In genomic region chr11:69403556-69404215, GRCh38 we compare ENCODE assay signal across 16 cellular contexts.
DNase-seq lines count a peak whose midpoint lies in the region; ATAC-seq and TF ChIP-seq lines count a peak whose summit lies in the region.
"Had no signal": no experiment of that assay in that cellular context is flagged by ENCODE, and none has a peak within 500 bp of the region (broad histone marks: within the 10 kb centered on the region; RNA-seq: fewer than 3 reads in every experiment).

No MANE protein-coding gene starts in this region.

- no peak for TF ChIP-seq CTCF in RWPE1 (conservative IDR thresholded peaks at IDR 0.05; ENCODE audit: low read depth)
- no peak for TF ChIP-seq CTCF in foreskin fibroblast (IDR thresholded peaks at IDR 0.05; ENCODE audit: low read depth, low read length)
- no peak for TF ChIP-seq CTCF in CD14-positive monocyte (IDR thresholded peaks at IDR 0.05)

- CTCF ChIA-PET in RWPE1 (lab: Yijun Ruan, JAX) = interaction anchor here (0.5 kb wide), 1 partner anchor 15 kb away, joined by 3 read pairs; no protein-coding TSS in a partner anchor

- H3K4me3 Mint-ChIP-seq in stimulated activated effector memory CD8-positive, alpha-beta T cell treated with anti-CD3 and anti-CD28 coated beads, Interleukin-12 subunit alpha, Interleukin-12 subunit beta, amount 100 ng/mL, for 72 hours = no peak overlapping the region
- no peak overlapping the region for H3K4me3 Mint-ChIP-seq in CD14-positive monocyte
- H3K4me3 Mint-ChIP-seq: activated naive CD4-positive, alpha-beta T cell treated with anti-CD3 and anti-CD28 coated beads, Interleukin-2, amount 10 ng/mL, durations not matched to agents 7 days and 5 days; T-helper 17 cell had no signal

- H3K27me3 Mint-ChIP-seq in CD14-positive monocyte (ENCODE audit: low read depth in 3 of 3) = peaks cover 3 to 6% (median 5%) of the 10 kb centered on the region in 3 donors

- no peaks in the 10 kb centered on the region for H3K36me3 Mint-ChIP-seq in stimulated activated effector memory CD8-positive, alpha-beta T cell treated with anti-CD3 and anti-CD28 coated beads, Interleukin-12 subunit alpha, Interleukin-12 subunit beta, amount 100 ng/mL, for 72 hours
- peaks cover 2 to 3% of the 10 kb centered on the region in 2 donors for H3K36me3 Mint-ChIP-seq in CD14-positive monocyte
- H3K36me3 Mint-ChIP-seq: activated naive CD4-positive, alpha-beta T cell treated with anti-CD3 and anti-CD28 coated beads, Interleukin-2, amount 10 ng/mL, durations not matched to agents 7 days and 5 days had no signal

- peak overlapping the region; percentile 29 for H3K27ac Mint-ChIP-seq in stimulated activated effector memory CD8-positive, alpha-beta T cell treated with anti-CD3 and anti-CD28 coated beads, Interleukin-12 subunit alpha, Interleukin-12 subunit beta, amount 100 ng/mL, for 72 hours
- no peak overlapping the region for H3K27ac Mint-ChIP-seq in CD14-positive monocyte
- H3K27ac Mint-ChIP-seq: activated naive CD4-positive, alpha-beta T cell treated with anti-CD3 and anti-CD28 coated beads, Interleukin-2, amount 10 ng/mL, durations not matched to agents 7 days and 5 days; T-helper 17 cell had no signal

- intact Hi-C loops in CD14-positive monocyte (cut with micrococcal nuclease) = no loop called here

- no peak overlapping the region for H3K27ac ChIP-seq in RWPE1
- H3K27ac ChIP-seq: stomach had no signal

- DNase-seq in HCEC 1CT (peak; percentile 72), RWPE1 (ENCODE audit: low spot score) (peak; percentile 14), foreskin fibroblast (peak; percentile 61 to 71), CD14-positive monocyte (ENCODE audit: low spot score) (no peak), ACHN (no peak)
- DNase-seq in stimulated activated effector memory CD8-positive, alpha-beta T cell treated with anti-CD3 and anti-CD28 coated beads, Interleukin-12 subunit alpha, Interleukin-12 subunit beta, amount 100 ng/mL, for 72 hours (ENCODE audit: low spot score in 2 of 2) = no peak
- DNase-seq: activated CD4-positive, alpha-beta T cell treated with anti-CD3 and anti-CD28 coated beads for 4 hours; activated naive CD4-positive, alpha-beta T cell treated with anti-CD3 and anti-CD28 coated beads, Interleukin-2, amount 10 ng/mL, durations not matched to agents 7 days and 5 days; activated T-cell treated with anti-CD3 and anti-CD28 coated beads for 4 hours; midbrain; NCI-H2107; NCI-H82; RPMI8226; stomach; T-helper 17 cell had no signal

- POLR2A ChIA-PET in RWPE1 (lab: Yijun Ruan, JAX; ENCODE audit: low non-redundant PET) = no interaction called here

- in situ Hi-C loops in ACHN (cut with HindIII; ENCODE audit: low pct_ligation_motif_present, low pct_unique_long_range_greater_than_20kb, low sequenced_read_pairs) = no loop called here

- peaks cover 4% of the 10 kb centered on the region for H3K9me3 Mint-ChIP-seq in stimulated activated effector memory CD8-positive, alpha-beta T cell treated with anti-CD3 and anti-CD28 coated beads, Interleukin-12 subunit alpha, Interleukin-12 subunit beta, amount 100 ng/mL, for 72 hours
- H3K9me3 Mint-ChIP-seq in CD14-positive monocyte = peaks cover 2 to 15% (median 11%) of the 10 kb centered on the region in 7 donors

- peaks cover 7% of the 10 kb centered on the region for H3K4me1 Mint-ChIP-seq in stimulated activated effector memory CD8-positive, alpha-beta T cell treated with anti-CD3 and anti-CD28 coated beads, Interleukin-12 subunit alpha, Interleukin-12 subunit beta, amount 100 ng/mL, for 72 hours
- peaks cover 24% of the 10 kb centered on the region for H3K4me1 Mint-ChIP-seq in CD14-positive monocyte
- H3K4me1 Mint-ChIP-seq: T-helper 17 cell had no signal

- no peak overlapping the region for H3K4me3 ChIP-seq in foreskin fibroblast (ENCODE audit: low read depth in 1 of 2, low read length in 2 of 2)
- H3K4me3 ChIP-seq: stomach had no signal

- ATAC-seq in stimulated activated effector memory CD8-positive, alpha-beta T cell treated with anti-CD3 and anti-CD28 coated beads, Interleukin-12 subunit alpha, Interleukin-12 subunit beta, amount 100 ng/mL, for 72 hours = no peak
- ATAC-seq in GM18511 (IDR thresholded peaks at IDR 0.05; ENCODE audit: unreplicated experiment) = no peak
- ATAC-seq: T-helper 17 cell had no signal

Comparison
In these comparisons a context has a peak if more than half of its experiments do, and no peak if none do; other contexts are left out.
1. DNase-seq: peak in HCEC 1CT (single experiment), RWPE1 (single experiment) and foreskin fibroblast (2 of 2); none in stimulated activated effector memory CD8-positive, alpha-beta T cell treated with anti-CD3 and anti-CD28 coated beads, Interleukin-12 subunit alpha, Interleukin-12 subunit beta, amount 100 ng/mL, for 72 hours (0 of 2), CD14-positive monocyte (single experiment) and ACHN (single experiment).